ENCODE assay signal across 8 cellular contexts in the genomic region with DNA sequence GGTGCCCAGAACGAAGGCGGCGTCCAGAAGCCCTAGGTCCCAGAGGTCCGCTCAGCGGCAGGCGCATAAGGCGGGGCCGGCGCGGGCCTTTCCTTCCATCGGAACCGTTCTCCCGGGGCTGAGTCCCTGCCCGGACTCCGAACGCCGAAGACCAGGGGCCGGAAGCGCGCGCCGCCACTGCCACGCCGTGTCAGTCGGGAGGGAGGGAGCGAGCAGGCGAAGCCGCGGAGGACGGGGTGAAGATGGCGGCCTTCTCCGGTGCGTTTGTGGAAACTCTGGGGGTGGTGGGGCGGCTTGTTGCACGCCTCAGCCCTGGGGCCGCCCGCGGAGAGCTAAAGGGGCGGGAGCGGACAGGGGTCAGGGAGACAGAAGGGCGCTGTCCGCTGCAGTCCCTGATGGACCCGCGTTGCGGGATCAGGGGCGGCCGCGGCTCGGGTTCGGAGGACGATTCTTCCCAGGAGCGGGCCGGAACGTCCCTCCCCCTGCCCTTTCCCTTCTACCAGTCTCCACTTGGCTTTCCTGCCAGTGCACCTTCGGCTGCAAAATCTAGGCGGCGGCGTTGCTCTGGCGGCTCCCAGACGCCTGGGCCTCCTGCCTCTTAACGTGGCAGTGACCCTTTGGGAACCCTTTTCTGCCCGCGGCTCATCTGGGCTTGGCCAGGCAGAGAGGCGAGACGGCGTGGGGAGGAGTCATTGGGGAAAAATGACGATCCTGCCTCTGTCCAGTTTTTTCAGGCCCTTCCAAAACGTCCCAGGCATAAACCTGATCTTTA. TPM values are rescaled to one million over a fixed set of nuclear protein-coding genes. Genes with fewer than 3 reads are reported as not detected.
DNase-seq lines count a peak whose midpoint lies in the region; ATAC-seq and TF ChIP-seq lines count a peak whose summit lies in the region.

Gene DDX1, plus strand, starts transcription at position 177 of the 772 bp plus-strand sequence. Its CDS starts 66 bp downstream, at position 243.

- ATAC-seq in HG03175 (IDR thresholded peaks at IDR 0.05; ENCODE audit: unreplicated experiment): peak; percentile 94

- TF ChIP-seq POLR2A in GM18951 (IDR thresholded peaks at IDR 0.05; ENCODE audit: extremely low read depth, insufficient read depth, insufficient read length): peak; percentile 90

- no peaks in the 10 kb centered on the region for H3K36me3 ChIP-seq in kidney epithelial cell (ENCODE audit: control insufficient read depth, insufficient read depth, low read length)

- in situ Hi-C loops in GM18951 (cut with MboI; ENCODE audit: low sequenced_read_pairs, unreplicated experiment): no loop called here

- peak; percentile 41 for DNase-seq in AG09309 (ENCODE audit: low read depth)
- DNase-seq in NCI-H345 (lab: John Stamatoyannopoulos, UW): peak; percentile 91
- DNase-seq in activated CD4-positive, alpha-beta T cell treated with anti-CD3 and anti-CD28 coated beads for 1 hour: peak; percentile 80
- peak; percentile 83 for DNase-seq in cerebellum (ENCODE audit: low spot score)
- DNase-seq in kidney epithelial cell (ENCODE audit: low read depth): no peak
- peak; percentile 90 for DNase-seq in stimulated activated CD4-positive, alpha-beta T cell treated with anti-CD3 and anti-CD28 coated beads, Interleukin-15, amount 100 ng/mL, for 24 hours

- peak within 1 kb of the TSS; percentile 87 for H3K4me3 ChIP-seq in AG09309 (ENCODE audit: control insufficient read depth, low read depth, low read length)
- peak within 1 kb of the TSS; percentile 95 for H3K4me3 ChIP-seq in kidney epithelial cell (ENCODE audit: low read depth, low read length)

- TF ChIP-seq CTCF in AG09309 (IDR thresholded peaks at IDR 0.05; ENCODE audit: control insufficient read depth, insufficient read depth, low read depth, low read length, missing control alignments) (no peak), kidney epithelial cell (IDR thresholded peaks at IDR 0.05; ENCODE audit: insufficient read depth, low read length, poor library complexity, severe bottlenecking) (no peak)

- H3K27me3 ChIP-seq in kidney epithelial cell (ENCODE audit: control insufficient read depth, insufficient read depth, low read length): no peaks in the 10 kb centered on the region

RNA-seq across cellular contexts. Expression of gene DDX1, which starts in this region (rescaled TPM):
- total RNA-seq in cerebellum (82.9 TPM), kidney epithelial cell (56.4 and 58.5 TPM in 2 replicates)
